In genomic region chr5:51604324-51604723, GRCh38 we compare ENCODE assay signal across 11 cellular contexts.
"Had no signal": no experiment of that assay in that cellular context is flagged by ENCODE, and none has a peak within 500 bp of the region (broad histone marks: within the 10 kb centered on the region; RNA-seq: fewer than 3 reads in every experiment).

No MANE protein-coding gene starts in this region.

- H3K4me3 Mint-ChIP-seq: GM23338, H9, HFFc6 had no signal

- H3K4me3 ChIP-seq: GM23248, GM23338, HAP-1 had no signal

- H3K4me1 ChIP-seq: HAP-1 had no signal

- DNase-seq: GM23248, GOT3, H7, H9, HCEC 1CT, HFFc6 had no signal

- H2AFZ ChIP-seq: GM23248, GM23338 had no signal

- H3K36me3 ChIP-seq: HAP-1 had no signal

- FAIRE-seq: H1, H54 had no signal

- ATAC-seq: GM23338, HCT116 had no signal

- H3K27ac Mint-ChIP-seq: GM23338, H9, HFFc6 had no signal

- H3K4me1 Mint-ChIP-seq: GM23338 had no signal

- H3K27ac ChIP-seq: GM23248 had no signal

- H3K9me3 ChIP-seq: HAP-1 had no signal

- H3K9ac ChIP-seq: GM23248 had no signal

- H3K4me2 ChIP-seq: GM23338 had no signal
